8 cellular contexts compared by ENCODE assay signal in genomic region chr4:102620697-102621497, GRCh38.
DNase-seq lines count a peak whose midpoint lies in the region; ATAC-seq and TF ChIP-seq lines count a peak whose summit lies in the region.

No MANE protein-coding gene starts in this region.

- H3K9me3 ChIP-seq in mucosa of descending colon = no peaks in the 10 kb centered on the region
- H3K9me3 ChIP-seq in effector memory CD4-positive, alpha-beta T cell (ENCODE audit: control insufficient read depth, low read length) = no peaks in the 10 kb centered on the region

- H3K27me3 ChIP-seq in effector memory CD4-positive, alpha-beta T cell (replicated peaks; ENCODE audit: control insufficient read depth, insufficient read depth, low read length, poor library complexity, severe bottlenecking) = no peaks in the 10 kb centered on the region

- DNase-seq in DMS114 treated with DMSO at 0.1 percent for 48 hours (lab: John Stamatoyannopoulos, UW; ENCODE audit: unreplicated experiment) (peak; percentile 46), KBM-7 (peak; percentile 90), SK-MEL-5 (ENCODE audit: low read depth, low spot score) (peak; percentile 67), epidermal melanocyte (ENCODE audit: insufficient read length, low spot score) (peak; percentile 26), mucosa of descending colon (peak in 1 of 3 donors; percentile 62)
- DNase-seq in effector memory CD4-positive, alpha-beta T cell = no peak

- H3K4me3 ChIP-seq in mucosa of descending colon = no peak overlapping the region
- no peak overlapping the region for H3K4me3 ChIP-seq in effector memory CD4-positive, alpha-beta T cell (ENCODE audit: insufficient read depth, low read depth, low read length, poor library complexity, severe bottlenecking)

- no peak for TF ChIP-seq CTCF in mucosa of descending colon (IDR thresholded peaks at IDR 0.05)

- in situ Hi-C loops in KBM-7 (cut with MboI; ENCODE audit: low pct_unique_long_range_greater_than_20kb, low sequenced_read_pairs) = loop anchor here (10.0 to 25.0 kb wide), 3 partner anchors 184 to 466 kb away; partner anchors contain the start of genes BDH2 and SLC9B2
- in situ Hi-C loops in SK-MEL-5 (cut with HindIII; ENCODE audit: low pct_unique_long_range_greater_than_20kb, low sequenced_read_pairs) = no loop called here

- H3K4me1 ChIP-seq in mucosa of descending colon (ENCODE audit: low read depth) = peaks cover 4% of the 10 kb centered on the region
- H3K4me1 ChIP-seq in effector memory CD4-positive, alpha-beta T cell (ENCODE audit: control insufficient read depth, insufficient read depth, low read length, poor library complexity, severe bottlenecking) = peaks cover 9% of the 10 kb centered on the region

- no peak overlapping the region for H3K27ac ChIP-seq in effector memory CD4-positive, alpha-beta T cell (ENCODE audit: insufficient read depth, low read length, poor library complexity, severe bottlenecking)

- H3K36me3 ChIP-seq in mucosa of descending colon (ENCODE audit: low read depth) = no peaks in the 10 kb centered on the region
- peaks cover 3% of the 10 kb centered on the region for H3K36me3 ChIP-seq in effector memory CD4-positive, alpha-beta T cell (ENCODE audit: control insufficient read depth, insufficient read depth, low read length)

- ATAC-seq in GM19043 (IDR thresholded peaks at IDR 0.05; ENCODE audit: low read depth, unreplicated experiment) (peak; percentile 43), mucosa of descending colon (peak; percentile 92), HG03039 (IDR thresholded peaks at IDR 0.05; ENCODE audit: unreplicated experiment) (no peak)

- intact Hi-C loops in mucosa of descending colon (cut with DNase I, micrococcal nuclease) = loop anchor here (5.0 to 10.0 kb wide), 2 partner anchors 386 to 394 kb away; partner anchors contain the start of gene SLC9B1 (in 1 of the 2)

Comparison
In these comparisons a context has a peak if more than half of its experiments do, and no peak if none do; other contexts are left out.
1. DNase-seq: peak in DMS114 treated with DMSO at 0.1 percent for 48 hours (single experiment), KBM-7 (single experiment), SK-MEL-5 (single experiment) and epidermal melanocyte (single experiment); none in effector memory CD4-positive, alpha-beta T cell (0 of 3).